Comparison of ENCODE assay signal across 11 cellular contexts in the genomic region with DNA sequence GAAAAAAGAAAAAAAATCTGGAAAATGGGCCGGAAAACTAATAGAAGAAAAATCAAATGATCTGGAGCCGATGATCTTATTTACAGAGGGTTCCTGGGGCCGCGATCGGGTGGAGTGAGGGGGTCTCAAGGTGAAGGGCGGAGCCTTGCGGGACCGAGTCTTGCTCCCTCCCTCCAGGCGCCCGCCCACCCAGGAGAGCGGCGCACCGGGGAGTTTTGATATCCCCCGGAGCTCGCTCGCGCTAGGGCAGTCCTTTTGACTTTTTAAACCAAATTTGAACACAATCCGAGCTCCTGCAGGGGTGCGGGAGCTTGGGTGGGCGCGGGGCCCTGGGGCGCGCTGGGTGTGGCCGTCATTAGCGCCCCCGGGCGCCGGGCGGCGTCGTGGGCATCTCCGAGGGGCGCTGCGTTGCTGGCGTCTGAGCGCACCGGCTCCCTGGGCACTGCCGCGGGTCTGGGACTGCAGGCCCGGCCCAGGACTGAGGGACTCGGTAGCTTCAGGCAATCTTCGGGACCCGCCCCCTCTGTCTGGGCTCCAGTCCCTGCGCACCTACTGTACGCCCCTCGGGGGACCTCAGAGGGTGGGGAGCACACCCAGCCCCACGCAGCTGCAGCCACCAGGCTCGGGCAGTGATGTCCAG. TPM values are rescaled to one million over a fixed set of nuclear protein-coding genes. Genes with fewer than 3 reads are reported as not detected.
DNase-seq lines count a peak whose midpoint lies in the region; ATAC-seq, FAIRE-seq and TF ChIP-seq lines count a peak whose summit lies in the region.
"Had no signal": no experiment of that assay in that cellular context is flagged by ENCODE, and none has a peak within 500 bp of the region (broad histone marks: within the 10 kb centered on the region; RNA-seq: fewer than 3 reads in every experiment).

No MANE protein-coding gene starts in this region.

- H3K9me3 ChIP-seq in liver (ENCODE audit: control insufficient read depth in 4 of 4, low read length in 3 of 4) (no peaks in the 10 kb centered on the region), HepG2 (ENCODE audit: low read length) (no peaks in the 10 kb centered on the region), osteoblast (ENCODE audit: low read depth, low read length) (no peaks in the 10 kb centered on the region), aorta (ENCODE audit: control insufficient read depth, low read length) (no peaks in the 10 kb centered on the region)

- ATAC-seq in HepG2, result no peak
- peak; percentile 42 to 54 for ATAC-seq in left cardiac atrium
- ATAC-seq in aorta (ENCODE audit: low FRiP score), result peak; percentile 44
- no peak for ATAC-seq in GM19395 (IDR thresholded peaks at IDR 0.05; ENCODE audit: unreplicated experiment)
- ATAC-seq: GM12878 had no signal

- in situ Hi-C loops in HepG2 (cut with HindIII; ENCODE audit: extremely low pct_ligation_motif_present, low pct_unique_long_range_greater_than_20kb), result no loop called here

- H3K36me3 ChIP-seq in liver (ENCODE audit: control insufficient read depth in 4 of 4, insufficient read depth in 3 of 4, low read depth in 1 of 4, low read length in 3 of 4) (peaks cover 0 to 2% (median 0%) of the 10 kb centered on the region in 4 donors), HepG2 (replicated peaks in 1 of 2; ENCODE audit: control insufficient read depth in 1 of 2, insufficient read depth in 2 of 2, low read length in 2 of 2) (no peaks in the 10 kb centered on the region), osteoblast (ENCODE audit: insufficient read depth, low read length) (no peaks in the 10 kb centered on the region), aorta (ENCODE audit: control insufficient read depth in 1 of 2, insufficient read depth in 2 of 2, low read length in 1 of 2) (no peaks in the 10 kb centered on the region)

- intact Hi-C loops in HepG2 (cut with micrococcal nuclease; ENCODE audit: unreplicated experiment) (no loop called here), left cardiac atrium (cut with DNase I) (loop anchor here in 1 of 2 donors (10.0 kb wide), 1 partner anchor 315 kb away; no protein-coding TSS in a partner anchor), aorta (cut with DNase I) (loop anchor here in 1 of 2 donors (10.0 kb wide), 1 partner anchor 1465 kb away; no protein-coding TSS in a partner anchor)

- TF ChIP-seq EP300 in HepG2 (IDR thresholded peaks at IDR 0.05; ENCODE audit: low read depth in 2 of 2, low read length in 2 of 2) (no peak), HepG2 (CRISPR knock-in tag; IDR thresholded peaks at IDR 0.05; ENCODE audit: borderline replicate concordance) (no peak)

- 15% methylated on average over 48 of the region's 48 CpGs for WGBS in liver
- WGBS in HepG2 (ENCODE audit: low lambda C conversion rate), result 88% methylated on average over 19 of the region's 48 CpGs
- WGBS in aorta, 2 donors, result 8% methylated on average over 40 to 48 of the region's 48 CpGs

- TF ChIP-seq CTCF in liver (IDR thresholded peaks at IDR 0.05; ENCODE audit: low read depth, low read length, missing input control) (no peak), HepG2 (CRISPR knock-in tag; IDR thresholded peaks at IDR 0.05) (no peak), osteoblast (IDR thresholded peaks at IDR 0.05; ENCODE audit: extremely low read depth, low read depth, low read length) (no peak), GM10266 (IDR thresholded peaks at IDR 0.05; ENCODE audit: control insufficient read depth, insufficient read depth, low read depth, missing control alignments) (no peak)

- no peak for FAIRE-seq in HepG2 (lab: Jason Lieb, UNC)
- FAIRE-seq: GM12878 had no signal

- H3K27me3 ChIP-seq in liver (ENCODE audit: control insufficient read depth in 4 of 4, insufficient read depth in 4 of 4, low read length in 3 of 4) (no peaks in the 10 kb centered on the region), HepG2 (ENCODE audit: control insufficient read depth in 1 of 2, insufficient read depth in 2 of 2, low read length in 2 of 2) (peaks cover 0 to 27% of the 10 kb centered on the region in 2 experiments; a peak in 2 of 5 replicates), osteoblast (ENCODE audit: insufficient read depth, low read length) (peaks cover 8% of the 10 kb centered on the region), aorta (ENCODE audit: control insufficient read depth in 1 of 2, insufficient read depth in 2 of 2, low read length in 1 of 2) (no peaks in the 10 kb centered on the region)

- BruUV-seq in HepG2 (replicated peaks; lab: Mats Ljungman, UMichigan), result no TSS peak

- POLR2A ChIA-PET in HepG2 (lab: Yijun Ruan, JAX), result no interaction called here

- H3K4me2 ChIP-seq in HepG2 (ENCODE audit: low read depth, low read length) (no peak overlapping the region), osteoblast (ENCODE audit: insufficient read depth, low read length) (no peak overlapping the region)

- TF ChIP-seq RAD21 in liver (IDR thresholded peaks at IDR 0.05), result no peak
- TF ChIP-seq RAD21 in HepG2 (CRISPR knock-in tag; IDR thresholded peaks at IDR 0.05), result no peak

- H3K79me2 ChIP-seq in HepG2 (ENCODE audit: insufficient read depth, low read length) (no peaks in the 10 kb centered on the region), osteoblast (ENCODE audit: insufficient read depth, low read length) (no peaks in the 10 kb centered on the region)

- H3K27ac ChIP-seq in liver (ENCODE audit: low read depth in 1 of 2, low read length in 2 of 2), result peak overlapping the region; percentile 2 to 15
- no peak overlapping the region for H3K27ac ChIP-seq in HepG2 (ENCODE audit: extremely low read length, insufficient read depth, low read length)
- no peak overlapping the region for H3K27ac ChIP-seq in osteoblast (ENCODE audit: low read depth, low read length)
- no peak overlapping the region for H3K27ac ChIP-seq in aorta (ENCODE audit: low read depth in 1 of 2, low read length in 2 of 2)
- H3K27ac ChIP-seq: GM23248 had no signal

- no peaks in the 10 kb centered on the region for H4K20me1 ChIP-seq in HepG2 (ENCODE audit: insufficient read depth, low read length)
- H4K20me1 ChIP-seq in osteoblast (ENCODE audit: insufficient read depth, low read length), result no peaks in the 10 kb centered on the region

- TF ChIP-seq POLR2A in HepG2 (IDR thresholded peaks at IDR 0.05; ENCODE audit: insufficient read depth in 1 of 2, low read depth in 2 of 2, low read length in 2 of 2), result no peak

- no peak overlapping the region for H2AFZ ChIP-seq in HepG2 (ENCODE audit: low read length)
- H2AFZ ChIP-seq in osteoblast (ENCODE audit: low read length), result peak overlapping the region; percentile 15
- H2AFZ ChIP-seq: GM23248 had no signal

- DNase-seq in HepG2 (ENCODE audit: low spot score) (no peak), left cardiac atrium (no peak), osteoblast (ENCODE audit: insufficient read length, low spot score, missing footprints) (peak; percentile 35), aorta (no peak), GM10266 (ENCODE audit: extremely low spot score) (no peak), T-helper 1 cell (no peak)
- DNase-seq: AML-193, GM23248 had no signal

- H3K4me3 ChIP-seq in liver (ENCODE audit: low read depth in 1 of 3, low read length in 3 of 3) (peak overlapping the region in 2 of 3 donors; percentile 17 to 64), HepG2 (replicated peaks in 1 of 3; ENCODE audit: insufficient read depth in 1 of 3, low read depth in 2 of 3, low read length in 3 of 3) (no peak overlapping the region), osteoblast (ENCODE audit: insufficient read depth, low read length) (peak overlapping the region; percentile 43), aorta (ENCODE audit: low read length in 2 of 2) (no peak overlapping the region)
- H3K4me3 ChIP-seq: GM12878, GM23248 had no signal

- H3K4me1 ChIP-seq in liver (ENCODE audit: control insufficient read depth in 4 of 4, insufficient read depth in 4 of 4, low read length in 3 of 4), result peaks cover 8 to 46% (median 33%) of the 10 kb centered on the region in 4 donors
- no peaks in the 10 kb centered on the region for H3K4me1 ChIP-seq in HepG2 (ENCODE audit: insufficient read depth, low read length)
- no peaks in the 10 kb centered on the region for H3K4me1 ChIP-seq in osteoblast (ENCODE audit: insufficient read depth, low read length)
- no peaks in the 10 kb centered on the region for H3K4me1 ChIP-seq in aorta (ENCODE audit: control insufficient read depth in 1 of 2, insufficient read depth in 2 of 2, low read length in 2 of 2)

- CTCF ChIA-PET in HepG2 (lab: Yijun Ruan, JAX; ENCODE audit: low intra/inter-chr PET ratio, low total read pairs), result no interaction called here

- peak overlapping the region in 1 of 2 donors; percentile 18 for H3K9ac ChIP-seq in liver (ENCODE audit: low read depth in 1 of 2, low read length in 2 of 2)
- no peak overlapping the region for H3K9ac ChIP-seq in HepG2 (ENCODE audit: insufficient read depth, low read depth, low read length)
- H3K9ac ChIP-seq: GM23248 had no signal

RNA-seq across cellular contexts. Expression of gene MAF, which starts 10.9 kb away (rescaled TPM):
- total RNA-seq in liver (10 to 100 TPM; 16.0 to 20.9 TPM), HepG2 (2016; rRNA removed; fragmentation: Illumina TruSeq; extraction: Trizol) (0.10 and 0.31 TPM in 2 replicates), left cardiac atrium (10 to 100 TPM; 19.5 to 38.5 TPM), osteoblast (31.8 and 40.2 TPM in 2 replicates), aorta (100 to 1,000 TPM in 1 of 2 donors, 10 to 100 TPM in 1; 62.8 to 109 TPM)
- polyA plus RNA-seq in liver (10 to 100 TPM in 1 of 2 donors, 1 to 10 TPM in 1; 9.7 to 17.5 TPM), HepG2 (2011; rRNA removed) (0.07 and 0.13 TPM in 2 replicates), aorta (10 to 100 TPM; 12.6 to 18.2 TPM)
- total RNA-seq in HepG2 (2016; cell fraction: cytosol; rRNA removed; fragmentation: Illumina TruSeq; extraction: Trizol; ENCODE audit: low read depth), result under 0.01 and 0.10 TPM in 2 replicates
- total RNA-seq in HepG2 (2016; cell fraction: insoluble cytoplasmic fraction; rRNA removed; fragmentation: Illumina TruSeq; extraction: Trizol), result 0.15 and 0.30 TPM in 2 replicates
- 0.06 and 0.14 TPM in 2 replicates for total RNA-seq in HepG2 (2016; cell fraction: membrane; rRNA removed; fragmentation: Illumina TruSeq; extraction: Trizol)
- 0.47 and 0.65 TPM in 2 replicates for total RNA-seq in HepG2 (2016; cell fraction: nucleus; rRNA removed; fragmentation: Illumina TruSeq; extraction: Trizol)
- polyA plus RNA-seq in HepG2 (2011; cell fraction: cytosol; rRNA removed), result 0.01 and 0.09 TPM in 2 replicates
- 0.18 and 0.31 TPM in 2 replicates for polyA plus RNA-seq in HepG2 (2011; cell fraction: nucleus; rRNA removed)
- polyA plus RNA-seq in HepG2 (2012), result 0.03 and 0.04 TPM in 2 replicates
- not detected in 2 replicates for polyA plus RNA-seq in HepG2 (2016; cell fraction: cytosol; fragmentation: Illumina TruSeq; extraction: Trizol; ENCODE audit: low read depth)
- polyA plus RNA-seq in HepG2 (2016; cell fraction: insoluble cytoplasmic fraction; fragmentation: Illumina TruSeq; extraction: Trizol; ENCODE audit: low read depth), result 0.25 and 0.30 TPM in 2 replicates
- polyA plus RNA-seq in HepG2 (2016; cell fraction: membrane; fragmentation: Illumina TruSeq; extraction: Trizol; ENCODE audit: low read depth), result 0.08 and 0.10 TPM in 2 replicates
- polyA plus RNA-seq in HepG2 (2016; cell fraction: nucleus; fragmentation: Illumina TruSeq; extraction: Trizol; ENCODE audit: insufficient read depth, low read depth), result 0.51 and 0.52 TPM in 2 replicates
- polyA minus RNA-seq in HepG2 (2011; rRNA and poly(A)+ RNA removed; ENCODE audit: low replicate concordance), result 0.12 TPM in 1 of 2 replicates, not detected in the other
- polyA minus RNA-seq in HepG2 (2011; cell fraction: cytosol; rRNA and poly(A)+ RNA removed), result 0.20 and 0.35 TPM in 2 replicates
- 0.25 and 0.26 TPM in 2 replicates for polyA minus RNA-seq in HepG2 (2011; cell fraction: nucleus; rRNA and poly(A)+ RNA removed)
- polyA plus RNA-seq: GM23248 had no signal

Comparison
In these comparisons a context has a peak if more than half of its experiments do, and no peak if none do; other contexts are left out.
1. H3K27ac ChIP-seq: peak in liver (2 of 2); none in HepG2 (single experiment), osteoblast (single experiment) and aorta (0 of 2).
2. H3K4me3 ChIP-seq: peak in liver (2 of 3) and osteoblast (single experiment); none in HepG2 (0 of 3) and aorta (0 of 2).
3. RNA of gene MAF, which starts 10.9 kb away (total RNA-seq): 62.8 to 109 TPM in aorta, 31.8 to 40.2 TPM in osteoblast, 19.5 to 38.5 TPM in left cardiac atrium and 16.0 to 20.9 TPM in liver; under 0.01 to 0.65 TPM in HepG2; every median in the first group is over 10 times any median in the second.
4. ATAC-seq: peak in left cardiac atrium (2 of 2) and aorta (single experiment); none in HepG2 (single experiment) and GM19395 (single experiment).